ENCODE assay signal across 8 cellular contexts in genomic region chr5:77086611-77087483, GRCh38. TPM values are rescaled to one million over a fixed set of nuclear protein-coding genes. Genes with fewer than 3 reads are reported as not detected.
DNase-seq lines count a peak whose midpoint lies in the region; ATAC-seq and TF ChIP-seq lines count a peak whose summit lies in the region.

TSS of gene ZBED3 (minus strand) at chr5:77087285. CDS start at chr5:77077878, 9,407 bp downstream.

- DNase-seq in Calu3 (peak; percentile 83), KG1 (lab: John Stamatoyannopoulos, UW) (peak; percentile 73), RKO (ENCODE audit: low spot score) (peak; percentile 89), fibroblast of pulmonary artery (ENCODE audit: low read depth) (peak; percentile 90), natural killer cell (peak; percentile 62), stromal cell of bone marrow (ENCODE audit: low read depth) (peak; percentile 71)
- peak; percentile 77 for DNase-seq in activated effector memory CD4-positive, alpha-beta T cell treated with anti-CD3 and anti-CD28 coated beads, Interleukin-2, amount 50 U/mL, for 16 hours

- H3K27me3 Mint-ChIP-seq in Calu3 (ENCODE audit: unreplicated experiment) (no peaks in the 10 kb centered on the region), natural killer cell (ENCODE audit: low read depth in 2 of 2) (peaks cover 6 to 8% of the 10 kb centered on the region in 2 donors)

- H3K4me1 Mint-ChIP-seq in Calu3 (ENCODE audit: low read depth, unreplicated experiment): peaks cover 17% of the 10 kb centered on the region
- H3K4me1 Mint-ChIP-seq in natural killer cell: peaks cover 16 to 17% of the 10 kb centered on the region in 2 donors

- H3K4me3 Mint-ChIP-seq in Calu3 (ENCODE audit: low read depth, unreplicated experiment): peak within 1 kb of the TSS; percentile 90
- H3K4me3 Mint-ChIP-seq in natural killer cell: peak within 1 kb of the TSS; percentile 93

- TF ChIP-seq CTCF in Calu3 (IDR thresholded peaks at IDR 0.05; ENCODE audit: unreplicated experiment): no peak
- TF ChIP-seq CTCF in fibroblast of pulmonary artery (IDR thresholded peaks at IDR 0.05; ENCODE audit: low read length, missing control alignments): peak; percentile 19
- TF ChIP-seq CTCF in natural killer cell (IDR thresholded peaks at IDR 0.05): peak; percentile 26

- CTCF ChIA-PET in Calu3 (lab: Charles Lee): interaction anchor here (0.6 to 1.1 kb wide), 4 partner anchors 10 to 151 kb away, joined by 3 to 9 read pairs (median 4); no protein-coding TSS in a partner anchor

- H3K36me3 Mint-ChIP-seq in Calu3 (ENCODE audit: insufficient read depth, unreplicated experiment) (peaks cover 30% of the 10 kb centered on the region), natural killer cell (no peaks in the 10 kb centered on the region)

- ATAC-seq in GM21423 (IDR thresholded peaks at IDR 0.05; ENCODE audit: unreplicated experiment): peak; percentile 72
- ATAC-seq in natural killer cell: peak; percentile 84 to 88 (median 85)

- H3K27ac Mint-ChIP-seq in Calu3 (ENCODE audit: unreplicated experiment) (peak within 1 kb of the TSS; percentile 95), natural killer cell (peak within 1 kb of the TSS; percentile 21 to 87)

- peak within 1 kb of the TSS; percentile 73 for H3K4me3 ChIP-seq in fibroblast of pulmonary artery (replicated peaks; ENCODE audit: low read depth, low read length)

- H3K9me3 Mint-ChIP-seq in Calu3 (ENCODE audit: low read depth, unreplicated experiment) (peaks cover 11% of the 10 kb centered on the region), natural killer cell (no peaks in the 10 kb centered on the region)

- TSS peak; percentile 64 for BruUV-seq in Calu3 (replicated peaks; lab: Mats Ljungman, UMichigan)

- intact Hi-C loops in Calu3 (cut with micrococcal nuclease; ENCODE audit: unreplicated experiment) (loop anchor here (10.0 kb wide), 1 partner anchor 1352 kb away; no protein-coding TSS in a partner anchor), natural killer cell (cut with micrococcal nuclease) (no loop called here)

RNA-seq across cellular contexts. Expression of gene ZBED3, which starts in this region (rescaled TPM):
- total RNA-seq in Calu3 (2022): 11.0 and 12.3 TPM in 2 replicates
- 1 to 10 TPM; 2.6 to 4.0 (median 3.2) TPM for total RNA-seq in natural killer cell

Comparison
In these comparisons a context has a peak if more than half of its experiments do, and no peak if none do; other contexts are left out.
1. Peak in every context shown above with its lines: DNase-seq, ATAC-seq and H3K4me3 ChIP-seq.